Comparison of ENCODE assay signal across 6 cellular contexts in the genomic region with DNA sequence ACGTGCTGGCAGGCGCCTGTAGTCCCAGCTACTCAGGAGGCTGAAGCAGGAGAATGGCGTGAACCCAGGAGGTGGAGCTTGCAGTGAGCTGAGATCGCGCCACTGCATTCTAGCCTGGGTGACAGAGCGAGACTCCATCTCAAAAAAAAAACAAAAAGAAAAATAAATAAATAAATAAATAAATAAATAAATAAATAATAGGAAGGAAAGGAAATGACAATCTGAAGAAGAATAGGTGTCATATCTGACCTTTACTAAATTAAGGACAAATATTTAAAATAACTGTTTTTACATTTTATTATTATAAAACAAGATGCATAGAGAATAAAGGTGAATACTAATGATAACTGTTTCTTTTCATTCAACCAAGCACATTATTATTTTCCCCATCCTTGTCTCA. TPM values are rescaled to one million over a fixed set of nuclear protein-coding genes. Genes with fewer than 3 reads are reported as not detected.
"Had no signal": no experiment of that assay in that cellular context is flagged by ENCODE, and none has a peak within 500 bp of the region (broad histone marks: within the 10 kb centered on the region; RNA-seq: fewer than 3 reads in every experiment).

No MANE protein-coding gene starts in this region.

RNA-seq across cellular contexts. Expression of a gene that starts 40.9 kb away (rescaled TPM):
- polyA plus RNA-seq: endothelial cell of umbilical vein, esophagus, fibroblast of lung, foreskin keratinocyte, heart left ventricle, hepatocyte had no signal
